ENCODE assay signal across 1 cellular context in the genomic region with DNA sequence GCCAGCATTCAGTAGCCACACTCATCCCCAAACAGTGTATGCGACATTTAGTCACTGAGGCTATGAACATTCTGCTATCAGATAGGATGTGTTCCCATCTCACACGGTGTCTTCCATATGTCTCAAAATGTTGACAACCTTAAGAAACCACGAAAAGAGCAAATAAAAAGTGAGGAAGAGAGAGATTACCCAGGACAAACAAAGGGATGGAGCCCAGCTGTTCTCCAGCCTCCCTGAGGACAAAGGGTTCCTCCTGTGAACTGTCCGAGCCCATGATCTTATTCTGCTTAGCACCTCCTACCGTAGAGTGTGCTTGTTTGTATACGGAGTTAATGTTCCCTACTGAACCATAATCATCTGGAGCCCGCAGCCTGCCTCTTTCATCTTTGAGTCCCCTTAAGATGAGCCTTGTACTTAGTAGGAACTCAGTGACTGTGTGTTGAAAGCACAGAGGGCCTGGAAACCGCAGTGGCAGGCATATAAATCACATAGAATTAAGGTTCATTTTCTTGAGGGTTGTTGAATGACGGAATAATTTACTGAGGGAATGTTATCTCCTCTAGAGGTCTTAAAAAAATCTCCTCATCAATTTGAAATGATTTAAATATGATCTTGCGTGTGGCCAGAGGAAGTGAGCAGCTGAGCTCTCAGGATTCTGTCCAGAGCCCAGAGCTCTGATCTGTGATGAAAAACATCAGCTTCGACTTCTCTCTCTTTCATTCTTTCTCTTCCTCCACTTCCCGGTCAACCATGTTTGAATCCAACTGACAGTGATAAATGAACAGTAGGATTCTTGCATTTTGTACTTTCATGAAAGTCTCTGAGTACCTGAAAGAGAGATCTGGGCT.
TF ChIP-seq lines count a peak whose summit lies in the region.

No MANE protein-coding gene starts in this region.

TF ChIP-seq in SK-N-SH treated with all-trans-retinoic acid at 6 μM for 48 hours, 23 proteins besides CTCF, POLR2A, EP300 and RAD21 (continued from another document):
- TF ChIP-seq, protein P1, sequence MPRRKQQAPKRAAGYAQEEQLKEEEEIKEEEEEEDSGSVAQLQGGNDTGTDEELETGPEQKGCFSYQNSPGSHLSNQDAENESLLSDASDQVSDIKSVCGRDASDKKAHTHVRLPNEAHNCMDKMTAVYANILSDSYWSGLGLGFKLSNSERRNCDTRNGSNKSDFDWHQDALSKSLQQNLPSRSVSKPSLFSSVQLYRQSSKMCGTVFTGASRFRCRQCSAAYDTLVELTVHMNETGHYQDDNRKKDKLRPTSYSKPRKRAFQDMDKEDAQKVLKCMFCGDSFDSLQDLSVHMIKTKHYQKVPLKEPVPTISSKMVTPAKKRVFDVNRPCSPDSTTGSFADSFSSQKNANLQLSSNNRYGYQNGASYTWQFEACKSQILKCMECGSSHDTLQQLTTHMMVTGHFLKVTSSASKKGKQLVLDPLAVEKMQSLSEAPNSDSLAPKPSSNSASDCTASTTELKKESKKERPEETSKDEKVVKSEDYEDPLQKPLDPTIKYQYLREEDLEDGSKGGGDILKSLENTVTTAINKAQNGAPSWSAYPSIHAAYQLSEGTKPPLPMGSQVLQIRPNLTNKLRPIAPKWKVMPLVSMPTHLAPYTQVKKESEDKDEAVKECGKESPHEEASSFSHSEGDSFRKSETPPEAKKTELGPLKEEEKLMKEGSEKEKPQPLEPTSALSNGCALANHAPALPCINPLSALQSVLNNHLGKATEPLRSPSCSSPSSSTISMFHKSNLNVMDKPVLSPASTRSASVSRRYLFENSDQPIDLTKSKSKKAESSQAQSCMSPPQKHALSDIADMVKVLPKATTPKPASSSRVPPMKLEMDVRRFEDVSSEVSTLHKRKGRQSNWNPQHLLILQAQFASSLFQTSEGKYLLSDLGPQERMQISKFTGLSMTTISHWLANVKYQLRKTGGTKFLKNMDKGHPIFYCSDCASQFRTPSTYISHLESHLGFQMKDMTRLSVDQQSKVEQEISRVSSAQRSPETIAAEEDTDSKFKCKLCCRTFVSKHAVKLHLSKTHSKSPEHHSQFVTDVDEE (CRISPR knock-in tag; IDR thresholded peaks at IDR 0.05), result no peak
- TF ChIP-seq GLIS3 (CRISPR knock-in tag; IDR thresholded peaks at IDR 0.05) (no peak), PPARA (CRISPR knock-in tag; IDR thresholded peaks at IDR 0.05; ENCODE audit: borderline replicate concordance) (no peak), TCF4 (CRISPR knock-in tag; IDR thresholded peaks at IDR 0.05; ENCODE audit: borderline replicate concordance) (no peak), CSRNP3 (CRISPR knock-in tag; IDR thresholded peaks at IDR 0.05) (no peak), OSR1 (CRISPR knock-in tag; IDR thresholded peaks at IDR 0.05) (no peak), RARB (CRISPR knock-in tag; IDR thresholded peaks at IDR 0.05) (no peak), ISL1 (CRISPR knock-in tag; IDR thresholded peaks at IDR 0.05) (no peak), ZNF70 (CRISPR knock-in tag; IDR thresholded peaks at IDR 0.05) (no peak), SNAI2 (CRISPR knock-in tag; IDR thresholded peaks at IDR 0.05) (no peak), POU6F1 (CRISPR knock-in tag; IDR thresholded peaks at IDR 0.05; ENCODE audit: borderline replicate concordance, low read depth) (no peak), ZFP30 (CRISPR knock-in tag; IDR thresholded peaks at IDR 0.05) (no peak), BACH2 (CRISPR knock-in tag; IDR thresholded peaks at IDR 0.05; ENCODE audit: borderline replicate concordance) (no peak), ZFP3 (CRISPR knock-in tag; IDR thresholded peaks at IDR 0.05) (no peak)
